In genomic region chr1:156113263-156114004, GRCh38 we compare ENCODE assay signal across 9 cellular contexts. TPM values are rescaled to one million over a fixed set of nuclear protein-coding genes. Genes with fewer than 3 reads are reported as not detected.
DNase-seq lines count a peak whose midpoint lies in the region; ATAC-seq and TF ChIP-seq lines count a peak whose summit lies in the region.
"Had no signal": no experiment of that assay in that cellular context is flagged by ENCODE, and none has a peak within 500 bp of the region (broad histone marks: within the 10 kb centered on the region; RNA-seq: fewer than 3 reads in every experiment).

No MANE protein-coding gene starts in this region.

- H3K27ac ChIP-seq in breast epithelium (peak overlapping the region; percentile 97 to 98), tibial artery (peak overlapping the region; percentile 92 to 99)

- H3K36me3 ChIP-seq in breast epithelium (no peaks in the 10 kb centered on the region), tibial artery (no peaks in the 10 kb centered on the region)

- H3K4me1 ChIP-seq in breast epithelium (peaks cover 0 to 9% of the 10 kb centered on the region in 2 donors), tibial artery (peaks cover 0 to 30% (median 17%) of the 10 kb centered on the region in 4 donors)

- TF ChIP-seq CTCF in breast epithelium (IDR thresholded peaks at IDR 0.05), result no peak
- no peak for TF ChIP-seq CTCF in mesothelial cell of epicardium (IDR thresholded peaks at IDR 0.05; ENCODE audit: unreplicated experiment)
- TF ChIP-seq CTCF in tibial artery (IDR thresholded peaks at IDR 0.05), result no peak

- H3K27me3 ChIP-seq in breast epithelium (no peaks in the 10 kb centered on the region), tibial artery (no peaks in the 10 kb centered on the region)

- TF ChIP-seq POLR2A in breast epithelium (IDR thresholded peaks at IDR 0.05), result no peak

- H3K9me3 Mint-ChIP-seq in activated T-cell treated with anti-CD3 and anti-CD28 coated beads, Interleukin-2, amount 50 U/mL, for 24 hours, result no peaks in the 10 kb centered on the region
- no peaks in the 10 kb centered on the region for H3K9me3 Mint-ChIP-seq in mesothelial cell of epicardium

- intact Hi-C loops in breast epithelium (cut with DNase I; ENCODE audit: low total_unique reads), result no loop called here
- intact Hi-C loops in tibial artery (cut with DNase I; ENCODE audit: low total_unique reads), result no loop called here

- no peak for ATAC-seq in GM21723 (IDR thresholded peaks at IDR 0.05; ENCODE audit: unreplicated experiment)
- no peak for ATAC-seq in HG02798 (IDR thresholded peaks at IDR 0.05; ENCODE audit: poor library complexity, unreplicated experiment)

- peaks cover 9% of the 10 kb centered on the region for H3K27me3 Mint-ChIP-seq in activated T-cell treated with anti-CD3 and anti-CD28 coated beads, Interleukin-2, amount 50 U/mL, for 24 hours
- peaks cover 2% of the 10 kb centered on the region for H3K27me3 Mint-ChIP-seq in mesothelial cell of epicardium (ENCODE audit: low read depth)

- H3K4me3 Mint-ChIP-seq in activated T-cell treated with anti-CD3 and anti-CD28 coated beads, Interleukin-2, amount 50 U/mL, for 24 hours, result peak overlapping the region; percentile 93
- peak overlapping the region; percentile 86 for H3K4me3 Mint-ChIP-seq in mesothelial cell of epicardium

- peak overlapping the region; percentile 92 for H3K27ac Mint-ChIP-seq in activated T-cell treated with anti-CD3 and anti-CD28 coated beads, Interleukin-2, amount 50 U/mL, for 24 hours
- H3K27ac Mint-ChIP-seq in mesothelial cell of epicardium, result peak overlapping the region; percentile 89

- H3K4me1 Mint-ChIP-seq in activated T-cell treated with anti-CD3 and anti-CD28 coated beads, Interleukin-2, amount 50 U/mL, for 24 hours (ENCODE audit: low read depth), result peaks cover 48% of the 10 kb centered on the region
- H3K4me1 Mint-ChIP-seq in mesothelial cell of epicardium, result peaks cover 40% of the 10 kb centered on the region

- H3K36me3 Mint-ChIP-seq in activated T-cell treated with anti-CD3 and anti-CD28 coated beads, Interleukin-2, amount 50 U/mL, for 24 hours (ENCODE audit: low read depth), result peaks cover 33% of the 10 kb centered on the region
- H3K36me3 Mint-ChIP-seq in mesothelial cell of epicardium, result peaks cover 2% of the 10 kb centered on the region

- H3K9me3 ChIP-seq in breast epithelium (no peaks in the 10 kb centered on the region), tibial artery (no peaks in the 10 kb centered on the region)

- peak overlapping the region; percentile 95 to 100 (median 98) for H3K4me3 ChIP-seq in breast epithelium
- peak overlapping the region in 1 of 2 donors; percentile 78 for H3K4me3 ChIP-seq in tibial artery

- no peak for DNase-seq in activated T-cell treated with anti-CD3 and anti-CD28 coated beads, Interleukin-2, amount 50 U/mL, for 24 hours
- no peak for DNase-seq in activated T-cell treated with anti-CD3 and anti-CD28 coated beads, Interleukin-2, amount 50 U/mL, for 1 hour
- no peak for DNase-seq in breast epithelium (ENCODE audit: low spot score in 2 of 2)
- DNase-seq in mesothelial cell of epicardium (ENCODE audit: low spot score in 2 of 2, unreplicated experiment in 2 of 2), result no peak
- DNase-seq in tibial artery, result no peak
- no peak for DNase-seq in AML-193 (lab: John Stamatoyannopoulos, UW)

RNA-seq across cellular contexts. Expression of gene LMNA, which starts 1.1 kb away (rescaled TPM):
- 100 to 1,000 TPM; 292 to 367 (median 319) TPM for total RNA-seq in breast epithelium
- total RNA-seq in mesothelial cell of epicardium, result 91.7 to 96.9 TPM (median 92.4 TPM) in 3 replicates

RNA-seq across cellular contexts. Expression of gene MEX3A, which starts 31.2 kb away (rescaled TPM):
- total RNA-seq in breast epithelium, result 1 to 10 TPM in 2 of 3 donors, under 1 TPM in 1; 0.32 to 1.3 (median 1.3) TPM
- total RNA-seq in mesothelial cell of epicardium, result 107 to 112 TPM (median 112 TPM) in 3 replicates

RNA-seq across cellular contexts. Expression of gene SEMA4A, which starts 40.0 kb away (rescaled TPM):
- total RNA-seq in breast epithelium (10 to 100 TPM in 1 of 3 donors, 1 to 10 TPM in 2; 1.4 to 21.5 (median 9.2) TPM), mesothelial cell of epicardium (18.7 to 21.0 TPM (median 19.8 TPM) in 3 replicates)

RNA-seq across cellular contexts. Expression of gene RAB25, which starts 52.5 kb away (rescaled TPM):
- total RNA-seq in breast epithelium, result 10 to 100 TPM in 2 of 3 donors, not detected in 1; 40.3 to 68.6 TPM
- total RNA-seq in mesothelial cell of epicardium, result 51.1 to 52.6 TPM (median 51.2 TPM) in 3 replicates
- total RNA-seq: RPMI7951 had no signal

RNA-seq across cellular contexts. Expression of gene LAMTOR2, which starts 58.9 kb away (rescaled TPM):
- 10 to 100 TPM; 60.7 to 75.5 (median 69.8) TPM for total RNA-seq in breast epithelium
- total RNA-seq in mesothelial cell of epicardium, result 39.2 to 43.4 TPM (median 39.5 TPM) in 3 replicates

Comparison
In these comparisons a context has a peak if more than half of its experiments do, and no peak if none do; other contexts are left out.
1. RNA of gene MEX3A, which starts 31.2 kb away (total RNA-seq): 107 to 112 TPM in mesothelial cell of epicardium; 0.32 to 1.3 TPM in breast epithelium; every median in the first group is over 10 times any median in the second.